ENCODE assay signal across 8 cellular contexts in genomic region chr15:75801859-75802593, GRCh38. TPM values are rescaled to one million over a fixed set of nuclear protein-coding genes. Genes with fewer than 3 reads are reported as not detected.
DNase-seq lines count a peak whose midpoint lies in the region; ATAC-seq lines count a peak whose summit lies in the region.

No MANE protein-coding gene starts in this region.

- H3K9me3 Mint-ChIP-seq in activated CD4-positive, alpha-beta memory T cell treated with anti-CD3 and anti-CD28 coated beads, Interleukin-2, amount 10 ng/mL, durations not matched to agents 7 days and 5 days = no peaks in the 10 kb centered on the region

- POLR2A ChIA-PET in activated CD4-positive, alpha-beta memory T cell treated with anti-CD3 and anti-CD28 coated beads, Interleukin-2, amount 10 ng/mL, durations not matched to agents 7 days and 5 days (lab: Charles Lee) = interaction anchor here (0.9 to 1.1 kb wide), 2 partner anchors 39 to 42 kb away, joined by 3 read pairs; partner anchors contain the start of gene UBE2Q2

- CTCF ChIA-PET in activated CD4-positive, alpha-beta memory T cell treated with anti-CD3 and anti-CD28 coated beads, Interleukin-2, amount 10 ng/mL, durations not matched to agents 7 days and 5 days (lab: Charles Lee) = interaction anchor here (0.5 to 3.4 kb wide), 29 partner anchors 12 to 465 kb away, joined by 3 to 55 read pairs (median 4); a partner anchor contains a TSS

- H3K4me1 Mint-ChIP-seq in activated CD4-positive, alpha-beta memory T cell treated with anti-CD3 and anti-CD28 coated beads, Interleukin-2, amount 10 ng/mL, durations not matched to agents 7 days and 5 days = peaks cover 8% of the 10 kb centered on the region

- DNase-seq in NCI-H524 (lab: John Stamatoyannopoulos, UW) (peak; percentile 69 to 79), NCI-H524 treated with DMSO at 0.1 percent for 48 hours (lab: John Stamatoyannopoulos, UW) (no peak), NCI-H82 (lab: John Stamatoyannopoulos, UW) (peak; percentile 92), lung microvascular endothelial cell (ENCODE audit: low read depth in 2 of 2) (peak; percentile 58 to 73)
- DNase-seq in activated CD4-positive, alpha-beta memory T cell treated with anti-CD3 and anti-CD28 coated beads, Interleukin-2, amount 10 ng/mL, durations not matched to agents 7 days and 5 days = peak; percentile 84
- DNase-seq in effector CD4-positive, alpha-beta T cell = peak; percentile 68
- DNase-seq in stimulated activated CD8-positive, alpha-beta memory T cell treated with anti-CD3 and anti-CD28 coated beads, Interleukin-12 subunit alpha, Interleukin-12 subunit beta, amount 100 ng/mL, for 1 hour (ENCODE audit: low read depth) = peak; percentile 68

- H3K4me3 Mint-ChIP-seq in activated CD4-positive, alpha-beta memory T cell treated with anti-CD3 and anti-CD28 coated beads, Interleukin-2, amount 10 ng/mL, durations not matched to agents 7 days and 5 days = peak overlapping the region; percentile 22

- H3K36me3 Mint-ChIP-seq in activated CD4-positive, alpha-beta memory T cell treated with anti-CD3 and anti-CD28 coated beads, Interleukin-2, amount 10 ng/mL, durations not matched to agents 7 days and 5 days (ENCODE audit: low read depth) = no peaks in the 10 kb centered on the region

- no peak overlapping the region for H3K27ac Mint-ChIP-seq in activated CD4-positive, alpha-beta memory T cell treated with anti-CD3 and anti-CD28 coated beads, Interleukin-2, amount 10 ng/mL, durations not matched to agents 7 days and 5 days

- ATAC-seq in HG03565 (IDR thresholded peaks at IDR 0.05; ENCODE audit: unreplicated experiment) = peak; percentile 79

- H3K27me3 Mint-ChIP-seq in activated CD4-positive, alpha-beta memory T cell treated with anti-CD3 and anti-CD28 coated beads, Interleukin-2, amount 10 ng/mL, durations not matched to agents 7 days and 5 days = peaks cover 56% of the 10 kb centered on the region

RNA-seq across cellular contexts. Expression of gene UBE2Q2, which starts 41.2 kb away (rescaled TPM):
- 10 to 100 TPM; 49.6 to 53.7 TPM for total RNA-seq in activated CD4-positive, alpha-beta memory T cell treated with anti-CD3 and anti-CD28 coated beads, Interleukin-2, amount 10 ng/mL, durations not matched to agents 7 days and 5 days
- 41.2 and 59.9 TPM in 2 replicates for total RNA-seq in lung microvascular endothelial cell
